Comparison of ENCODE assay signal across 12 cellular contexts in genomic region chr3:29759021-29759359, GRCh38.
DNase-seq lines count a peak whose midpoint lies in the region; ATAC-seq and TF ChIP-seq lines count a peak whose summit lies in the region.
"Had no signal": no experiment of that assay in that cellular context is flagged by ENCODE, and none has a peak within 500 bp of the region (broad histone marks: within the 10 kb centered on the region; RNA-seq: fewer than 3 reads in every experiment).

No MANE protein-coding gene starts in this region.

- no peak for TF ChIP-seq POLR2A in prostate gland (IDR thresholded peaks at IDR 0.05)

- no peak overlapping the region for H3K4me3 Mint-ChIP-seq in glutamatergic neuron (ENCODE audit: unreplicated experiment)
- H3K4me3 Mint-ChIP-seq: B cell had no signal

- no peak for TF ChIP-seq CTCF in glutamatergic neuron (IDR thresholded peaks at IDR 0.05; ENCODE audit: partially characterized antibody, unreplicated experiment)
- TF ChIP-seq CTCF in prostate gland (IDR thresholded peaks at IDR 0.05) = no peak

- no peaks in the 10 kb centered on the region for H3K27me3 Mint-ChIP-seq in glutamatergic neuron (ENCODE audit: unreplicated experiment)
- H3K27me3 Mint-ChIP-seq: B cell had no signal

- no peaks in the 10 kb centered on the region for H3K36me3 Mint-ChIP-seq in glutamatergic neuron (ENCODE audit: unreplicated experiment)

- intact Hi-C loops in prostate gland (cut with DNase I) = loop anchor here (5.0 to 10.0 kb wide), 2 partner anchors 64 to 117 kb away; no protein-coding TSS in a partner anchor

- H3K27ac Mint-ChIP-seq in glutamatergic neuron (ENCODE audit: unreplicated experiment) = peak overlapping the region; percentile 64
- H3K27ac Mint-ChIP-seq: B cell had no signal

- DNase-seq in AG08396 (ENCODE audit: low spot score) = peak; percentile 20
- DNase-seq in glutamatergic neuron = no peak
- DNase-seq in prostate gland (ENCODE audit: low spot score) = no peak
- DNase-seq in NK-92 treated with Interleukin-12 subunit alpha and Interleukin-12 subunit beta, amount 100 ng/mL, for 24 hours (lab: John Stamatoyannopoulos, UW) = no peak
- DNase-seq: activated CD4-positive, alpha-beta T cell treated with anti-CD3 and anti-CD28 coated beads for 48 hours; activated naive CD4-positive, alpha-beta T cell treated with Interleukin-2 at 50 U/mL for 16 hours; stimulated activated CD4-positive, alpha-beta T cell treated with anti-CD3 and anti-CD28 coated beads, Interleukin-4, amount 100 ng/mL, for 24 hours had no signal

- H3K4me1 Mint-ChIP-seq in glutamatergic neuron (ENCODE audit: low read depth, unreplicated experiment) = peaks cover 36% of the 10 kb centered on the region
- H3K4me1 Mint-ChIP-seq: B cell had no signal

- no peaks in the 10 kb centered on the region for H3K9me3 Mint-ChIP-seq in glutamatergic neuron (ENCODE audit: unreplicated experiment)

- ATAC-seq in SK-N-SH treated with all-trans-retinoic acid at 6 μM for 48 hours (peak; percentile 16), HG03135 (IDR thresholded peaks at IDR 0.05; ENCODE audit: unreplicated experiment) (no peak), GM18867 (IDR thresholded peaks at IDR 0.05; ENCODE audit: unreplicated experiment) (no peak), HG02981 (IDR thresholded peaks at IDR 0.05; ENCODE audit: unreplicated experiment) (no peak)

- H3K9me3 ChIP-seq in prostate gland = no peaks in the 10 kb centered on the region

- peak overlapping the region; percentile 54 to 73 for H3K27ac ChIP-seq in prostate gland

- H3K4me1 ChIP-seq in prostate gland (replicated peaks) = peaks cover 12% of the 10 kb centered on the region

- WGBS in prostate gland = 10% methylated on average over 3 of the region's 3 CpGs

- no peaks in the 10 kb centered on the region for H3K27me3 ChIP-seq in prostate gland (replicated peaks; ENCODE audit: insufficient read depth)

- no peaks in the 10 kb centered on the region for H3K36me3 ChIP-seq in prostate gland

- no peak overlapping the region for H3K4me3 ChIP-seq in prostate gland

TF ChIP-seq in SK-N-SH treated with all-trans-retinoic acid at 6 μM for 48 hours, 23 proteins besides CTCF, POLR2A, EP300 and RAD21:
- TF ChIP-seq CSDC2 (CRISPR knock-in tag; IDR thresholded peaks at IDR 0.05) (no peak), TSHZ2 (CRISPR knock-in tag; IDR thresholded peaks at IDR 0.05) (no peak), ZFP30 (CRISPR knock-in tag; IDR thresholded peaks at IDR 0.05) (no peak), PPARA (CRISPR knock-in tag; IDR thresholded peaks at IDR 0.05; ENCODE audit: borderline replicate concordance) (no peak), ISL1 (CRISPR knock-in tag; IDR thresholded peaks at IDR 0.05) (no peak), ESRRG (CRISPR knock-in tag; IDR thresholded peaks at IDR 0.05) (no peak), TCF4 (CRISPR knock-in tag; IDR thresholded peaks at IDR 0.05; ENCODE audit: borderline replicate concordance) (no peak), RARB (CRISPR knock-in tag; IDR thresholded peaks at IDR 0.05) (no peak), SNAI2 (CRISPR knock-in tag; IDR thresholded peaks at IDR 0.05) (no peak), ZNF565 (CRISPR knock-in tag; conservative IDR thresholded peaks at IDR 0.05; ENCODE audit: low read depth) (no peak)
